Comparison of ENCODE assay signal across 1 cellular context in the genomic region with DNA sequence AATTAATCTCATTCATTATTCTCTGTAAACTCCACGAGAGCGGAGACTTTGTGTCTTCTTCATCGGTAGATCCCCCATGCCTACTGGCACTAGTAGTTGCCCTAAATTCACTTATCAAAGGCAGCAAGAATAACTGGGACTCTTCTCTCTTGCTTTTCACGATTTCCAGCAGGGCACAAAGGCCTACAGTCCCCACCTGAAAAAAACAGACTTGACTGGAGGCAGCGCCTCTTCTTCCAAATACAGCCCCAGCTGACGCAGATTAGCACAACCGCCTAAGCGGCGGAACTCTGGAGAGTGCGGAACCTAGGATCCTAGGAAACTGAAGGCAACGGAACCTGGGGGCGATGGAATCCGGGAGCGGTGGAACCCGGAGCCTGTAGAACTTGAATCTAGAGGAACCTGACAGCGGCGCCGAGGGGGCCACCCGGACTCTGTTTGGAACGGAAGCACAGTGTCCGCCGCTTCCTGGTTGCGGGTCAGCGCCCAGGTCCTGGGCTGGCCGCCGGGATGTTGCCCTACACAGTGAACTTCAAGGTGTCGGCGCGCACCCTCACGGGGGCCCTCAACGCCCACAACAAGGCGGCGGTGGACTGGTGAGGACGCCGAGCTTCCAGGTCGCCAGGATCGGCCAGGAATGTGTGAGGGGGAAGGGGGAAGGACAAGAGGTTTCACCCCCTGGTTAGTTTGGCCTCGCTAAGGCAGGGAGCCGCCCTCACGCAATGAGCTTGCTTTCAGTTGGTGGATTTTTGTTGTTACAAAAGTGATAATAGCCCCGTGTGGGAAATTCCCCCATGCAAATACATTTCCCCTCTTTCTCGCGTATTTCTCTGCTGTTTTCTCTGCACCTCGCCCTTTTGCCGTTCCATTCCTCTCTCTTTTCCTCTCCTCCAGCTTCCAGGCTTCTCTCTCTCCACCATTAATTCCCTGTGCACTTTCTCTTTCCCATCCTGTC.
TF ChIP-seq lines count a peak whose summit lies in the region.

A gene with protein sequence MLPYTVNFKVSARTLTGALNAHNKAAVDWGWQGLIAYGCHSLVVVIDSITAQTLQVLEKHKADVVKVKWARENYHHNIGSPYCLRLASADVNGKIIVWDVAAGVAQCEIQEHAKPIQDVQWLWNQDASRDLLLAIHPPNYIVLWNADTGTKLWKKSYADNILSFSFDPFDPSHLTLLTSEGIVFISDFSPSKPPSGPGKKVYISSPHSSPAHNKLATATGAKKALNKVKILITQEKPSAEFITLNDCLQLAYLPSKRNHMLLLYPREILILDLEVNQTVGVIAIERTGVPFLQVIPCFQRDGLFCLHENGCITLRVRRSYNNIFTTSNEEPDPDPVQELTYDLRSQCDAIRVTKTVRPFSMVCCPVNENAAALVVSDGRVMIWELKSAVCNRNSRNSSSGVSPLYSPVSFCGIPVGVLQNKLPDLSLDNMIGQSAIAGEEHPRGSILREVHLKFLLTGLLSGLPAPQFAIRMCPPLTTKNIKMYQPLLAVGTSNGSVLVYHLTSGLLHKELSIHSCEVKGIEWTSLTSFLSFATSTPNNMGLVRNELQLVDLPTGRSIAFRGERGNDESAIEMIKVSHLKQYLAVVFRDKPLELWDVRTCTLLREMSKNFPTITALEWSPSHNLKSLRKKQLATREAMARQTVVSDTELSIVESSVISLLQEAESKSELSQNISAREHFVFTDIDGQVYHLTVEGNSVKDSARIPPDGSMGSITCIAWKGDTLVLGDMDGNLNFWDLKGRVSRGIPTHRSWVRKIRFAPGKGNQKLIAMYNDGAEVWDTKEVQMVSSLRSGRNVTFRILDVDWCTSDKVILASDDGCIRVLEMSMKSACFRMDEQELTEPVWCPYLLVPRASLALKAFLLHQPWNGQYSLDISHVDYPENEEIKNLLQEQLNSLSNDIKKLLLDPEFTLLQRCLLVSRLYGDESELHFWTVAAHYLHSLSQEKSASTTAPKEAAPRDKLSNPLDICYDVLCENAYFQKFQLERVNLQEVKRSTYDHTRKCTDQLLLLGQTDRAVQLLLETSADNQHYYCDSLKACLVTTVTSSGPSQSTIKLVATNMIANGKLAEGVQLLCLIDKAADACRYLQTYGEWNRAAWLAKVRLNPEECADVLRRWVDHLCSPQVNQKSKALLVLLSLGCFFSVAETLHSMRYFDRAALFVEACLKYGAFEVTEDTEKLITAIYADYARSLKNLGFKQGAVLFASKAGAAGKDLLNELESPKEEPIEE (plus strand): TSS at position 452 of the 955 bp plus-strand sequence. CDS start 59 bp downstream, at position 511.

TF ChIP-seq in H1, 55 proteins besides CTCF, POLR2A, EP300 and RAD21 (continued from another document and continues in another):
- TF ChIP-seq TAF7 (optimal IDR thresholded peaks at IDR 0.05; ENCODE audit: borderline replicate concordance, low read depth, low read length), result peak; percentile 80
- TF ChIP-seq CHD1 (IDR thresholded peaks at IDR 0.05; ENCODE audit: low read depth, low read length), result no peak
- no peak for TF ChIP-seq NRF1 (IDR thresholded peaks at IDR 0.05; ENCODE audit: low read depth, low read length)
- TF ChIP-seq, protein P1, sequence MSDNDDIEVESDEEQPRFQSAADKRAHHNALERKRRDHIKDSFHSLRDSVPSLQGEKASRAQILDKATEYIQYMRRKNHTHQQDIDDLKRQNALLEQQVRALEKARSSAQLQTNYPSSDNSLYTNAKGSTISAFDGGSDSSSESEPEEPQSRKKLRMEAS (IDR thresholded peaks at IDR 0.05), result peak; percentile 40
- TF ChIP-seq FOSL1 (IDR thresholded peaks at IDR 0.05; ENCODE audit: insufficient read depth, low read depth, low read length), result no peak
- peak; percentile 73 for TF ChIP-seq EGR1 (IDR thresholded peaks at IDR 0.05; ENCODE audit: borderline replicate concordance, low read depth, low read length)
- TF ChIP-seq SIX5 (IDR thresholded peaks at IDR 0.05; ENCODE audit: low read depth, low read length), result peak; percentile 49; the same call in 1 of the 2 replicates
- no peak for TF ChIP-seq GTF2F1 (IDR thresholded peaks at IDR 0.05; ENCODE audit: borderline replicate concordance, low read depth, low read length)
- TF ChIP-seq CHD7 (IDR thresholded peaks at IDR 0.05; ENCODE audit: insufficient replicate concordance, low read length), result no peak
- TF ChIP-seq BACH1 (IDR thresholded peaks at IDR 0.05; ENCODE audit: low read length), result no peak
- no peak for TF ChIP-seq RNF2 (IDR thresholded peaks at IDR 0.05; ENCODE audit: borderline replicate concordance, low read depth, low read length, missing control alignments, poor library complexity, severe bottlenecking)
- TF ChIP-seq CREB1 (IDR thresholded peaks at IDR 0.05), result peak; percentile 69
- peak; percentile 26 for TF ChIP-seq NANOG (IDR thresholded peaks at IDR 0.05; ENCODE audit: insufficient read depth, low read depth, low read length, poor library complexity, severe bottlenecking)
- TF ChIP-seq SP2 (IDR thresholded peaks at IDR 0.05; ENCODE audit: low read length), result no peak
- no peak for TF ChIP-seq ZNF274 (IDR thresholded peaks at IDR 0.05; ENCODE audit: borderline replicate concordance, extremely low read depth, low read length)
- no peak for TF ChIP-seq EZH2 (IDR thresholded peaks at IDR 0.05; ENCODE audit: low read depth, low read length, severe bottlenecking)
- TF ChIP-seq TCF12 (IDR thresholded peaks at IDR 0.05; ENCODE audit: low read depth, low read length), result 0 out of 2 replicates have a peak, but pooled peaks have one; percentile 43
- peak; percentile 77; the same call in 1 of the 2 replicates for TF ChIP-seq RBBP5 (IDR thresholded peaks at IDR 0.05; ENCODE audit: borderline replicate concordance, low read depth, low read length)
- TF ChIP-seq CTBP2 (IDR thresholded peaks at IDR 0.05; ENCODE audit: borderline replicate concordance, insufficient read depth, insufficient read length, low read length), result peak; percentile 47
- TF ChIP-seq PHF8 (conservative IDR thresholded peaks at IDR 0.05; ENCODE audit: low read depth, low read length), result peak; percentile 98
- TF ChIP-seq, protein P2, sequence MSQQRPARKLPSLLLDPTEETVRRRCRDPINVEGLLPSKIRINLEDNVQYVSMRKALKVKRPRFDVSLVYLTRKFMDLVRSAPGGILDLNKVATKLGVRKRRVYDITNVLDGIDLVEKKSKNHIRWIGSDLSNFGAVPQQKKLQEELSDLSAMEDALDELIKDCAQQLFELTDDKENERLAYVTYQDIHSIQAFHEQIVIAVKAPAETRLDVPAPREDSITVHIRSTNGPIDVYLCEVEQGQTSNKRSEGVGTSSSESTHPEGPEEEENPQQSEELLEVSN (IDR thresholded peaks at IDR 0.05), result 0 out of 2 replicates have a peak, but pooled peaks have one; percentile 36
- TF ChIP-seq POLR2AphosphoS5 (IDR thresholded peaks at IDR 0.05; ENCODE audit: low read depth, low read length), result peak; percentile 84
- TF ChIP-seq ATF2 (IDR thresholded peaks at IDR 0.05; ENCODE audit: low read length), result peak; percentile 83
- TF ChIP-seq TEAD4 (IDR thresholded peaks at IDR 0.05; ENCODE audit: low read depth, low read length), result peak; percentile 47; the same call in 1 of the 2 replicates
- peak; percentile 59 for TF ChIP-seq KDM4A (IDR thresholded peaks at IDR 0.05; ENCODE audit: low read depth, low read length, severe bottlenecking)
- no peak for TF ChIP-seq CBX5 (IDR thresholded peaks at IDR 0.05; ENCODE audit: low read depth, low read length)
- peak; percentile 95 for TF ChIP-seq ASH2L (IDR thresholded peaks at IDR 0.05; ENCODE audit: low read length)
- no peak for TF ChIP-seq SIRT6 (IDR thresholded peaks at IDR 0.05; ENCODE audit: low read length)
- peak; percentile 86; the same call in 1 of the 2 replicates for TF ChIP-seq KDM5A (IDR thresholded peaks at IDR 0.05; ENCODE audit: low read length)
- no peak for TF ChIP-seq ATF3 (IDR thresholded peaks at IDR 0.05; ENCODE audit: insufficient read depth, low read depth, low read length)
- TF ChIP-seq CBX8 (IDR thresholded peaks at IDR 0.05; ENCODE audit: borderline replicate concordance, low read depth, low read length), result no peak
- TF ChIP-seq SUZ12 (IDR thresholded peaks at IDR 0.05; ENCODE audit: low read length), result no peak; the same call in 1 of the 2 replicates
- no peak for TF ChIP-seq CEBPB (IDR thresholded peaks at IDR 0.05; ENCODE audit: low read depth, low read length)
- TF ChIP-seq GABPA (IDR thresholded peaks at IDR 0.05; ENCODE audit: borderline replicate concordance, insufficient read depth, low read length), result peak; percentile 98
- no peak for TF ChIP-seq JUN (IDR thresholded peaks at IDR 0.05; ENCODE audit: low read depth, low read length)
- TF ChIP-seq TAF1 (IDR thresholded peaks at IDR 0.05; ENCODE audit: low read depth, low read length), result peak; percentile 97
- TF ChIP-seq KDM1A (IDR thresholded peaks at IDR 0.05; ENCODE audit: borderline replicate concordance, low read length), result no peak
- no peak for TF ChIP-seq MAFK (IDR thresholded peaks at IDR 0.05; ENCODE audit: low read depth, low read length)
- TF ChIP-seq BRCA1 (IDR thresholded peaks at IDR 0.05; ENCODE audit: low read depth, low read length), result no peak
- TF ChIP-seq RXRA (IDR thresholded peaks at IDR 0.05; ENCODE audit: insufficient read depth, low read depth, low read length), result peak; percentile 62; the same call in 1 of the 2 replicates
- TF ChIP-seq SP4 (IDR thresholded peaks at IDR 0.05; ENCODE audit: low read length), result peak; percentile 77; the same call in 1 of the 2 replicates
- peak; percentile 80 for TF ChIP-seq SP1 (IDR thresholded peaks at IDR 0.05; ENCODE audit: low read depth, low read length)
